ENCODE assay signal across 31 cellular contexts in the genomic region with DNA sequence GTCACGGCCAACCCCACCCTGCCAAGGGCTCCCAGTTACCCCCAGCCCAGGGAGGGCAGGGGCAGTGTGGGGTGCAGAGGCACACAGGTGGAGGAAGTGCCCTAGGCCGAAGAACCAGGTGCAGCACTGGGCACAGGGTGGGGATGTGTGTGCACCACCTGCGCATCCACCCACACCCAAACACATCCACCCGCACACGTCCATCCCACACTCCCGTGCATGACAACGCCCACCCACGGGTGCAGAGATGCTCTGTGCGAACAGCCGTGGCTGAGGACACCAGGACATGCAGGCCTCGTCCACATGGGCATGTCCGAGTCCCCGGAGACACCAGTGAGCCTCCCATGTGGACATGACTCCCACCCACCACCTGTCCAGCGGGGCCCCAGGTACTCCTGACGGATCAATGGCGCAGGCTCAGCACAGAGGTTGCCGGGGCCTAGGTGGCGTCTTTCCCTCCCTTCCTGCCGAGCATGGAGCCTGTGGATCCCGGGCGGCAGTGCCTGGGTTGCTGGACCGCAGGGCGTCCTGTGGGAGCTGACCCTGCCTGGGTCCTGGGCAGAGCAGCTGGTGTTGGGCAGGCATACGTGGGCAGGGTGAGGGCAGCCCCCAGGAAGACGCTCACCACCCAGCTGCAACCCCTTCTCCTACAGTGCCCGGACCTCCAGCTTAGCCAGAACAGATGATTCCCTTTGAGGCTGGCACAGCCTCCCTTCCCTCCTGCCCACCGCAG.
"Had no signal": no experiment of that assay in that cellular context is flagged by ENCODE, and none has a peak within 500 bp of the region (broad histone marks: within the 10 kb centered on the region; RNA-seq: fewer than 3 reads in every experiment).

No MANE protein-coding gene starts in this region.

- DNase-seq: activated CD4-positive, alpha-beta T cell treated with anti-CD3 and anti-CD28 coated beads for 36 hours; activated CD4-positive, CD25-positive, alpha-beta regulatory T cell; activated CD8-positive, alpha-beta memory T cell treated with anti-CD3 and anti-CD28 coated beads, Interleukin-2, amount 10 ng/mL, durations not matched to agents 7 days and 5 days; activated CD8-positive, alpha-beta T cell treated with anti-CD3 and anti-CD28 coated beads, Interleukin-2, amount 10 ng/mL, durations not matched to agents 7 days and 5 days; activated effector memory CD4-positive, alpha-beta T cell treated with Interleukin-2 at 50 U/mL for 16 hours; activated naive CD4-positive, alpha-beta T cell treated with Interleukin-2 at 50 U/mL for 16 hours; cerebellar nuclear complex; colonic mucosa; effector CD8-positive, alpha-beta T cell; esophagus squamous epithelium; left ventricle myocardium inferior; naive B cell; nucleus accumbens; psoas muscle; stimulated activated CD4-positive, alpha-beta T cell treated with anti-CD3 and anti-CD28 coated beads, Interleukin-15, amount 100 ng/mL, for 24 hours; stimulated activated CD4-positive, alpha-beta T cell treated with anti-CD3 and anti-CD28 coated beads, Interleukin-2, amount 100 ng/mL, for 24 hours; substantia nigra; T-cell had no signal

- H3K27me3 Mint-ChIP-seq: activated CD4-positive, alpha-beta T cell treated with anti-CD3 and anti-CD28 coated beads for 36 hours; activated CD8-positive, alpha-beta memory T cell treated with anti-CD3 and anti-CD28 coated beads, Interleukin-2, amount 10 ng/mL, durations not matched to agents 7 days and 5 days; activated naive CD8-positive, alpha-beta T cell; brain; naive B cell; stimulated activated naive CD8-positive, alpha-beta T cell treated with anti-CD3 and anti-CD28 coated beads, Interleukin-15, Interleukin-2, amounts not matched to agents 100 ng/mL and 50 ng/mL, for 24 hours; T-cell had no signal

- H3K9me3 ChIP-seq: ascending aorta, colonic mucosa, esophagus squamous epithelium, left ventricle myocardium inferior, pancreas, psoas muscle, upper lobe of left lung had no signal

- H3K4me1 Mint-ChIP-seq: activated CD4-positive, alpha-beta T cell treated with anti-CD3 and anti-CD28 coated beads for 36 hours had no signal

- H3K4me1 ChIP-seq: ascending aorta, colonic mucosa, pancreas had no signal

- H3K4me3 Mint-ChIP-seq: activated CD4-positive, alpha-beta T cell treated with anti-CD3 and anti-CD28 coated beads for 36 hours; activated CD8-positive, alpha-beta memory T cell treated with anti-CD3 and anti-CD28 coated beads, Interleukin-2, amount 10 ng/mL, durations not matched to agents 7 days and 5 days; activated CD8-positive, alpha-beta T cell treated with anti-CD3 and anti-CD28 coated beads, Interleukin-2, amount 10 ng/mL, durations not matched to agents 7 days and 5 days; activated naive CD8-positive, alpha-beta T cell; brain; naive B cell; stimulated activated naive CD8-positive, alpha-beta T cell treated with anti-CD3 and anti-CD28 coated beads, Interleukin-15, Interleukin-2, amounts not matched to agents 100 ng/mL and 50 ng/mL, for 24 hours; T-cell; T-helper 2 cell treated with Interferon-gamma antibody and Interleukin-4, amounts not matched to agents 5 μg/mL and 100 μg/mL, for 36 hours had no signal

- FAIRE-seq: endometrium, frontal cortex, islet of Langerhans, pancreas had no signal

- ATAC-seq: activated CD4-positive, alpha-beta T cell treated with anti-CD3 and anti-CD28 coated beads for 36 hours; activated CD8-positive, alpha-beta memory T cell treated with anti-CD3 and anti-CD28 coated beads, Interleukin-2, amount 10 ng/mL, durations not matched to agents 7 days and 5 days; activated CD8-positive, alpha-beta T cell treated with anti-CD3 and anti-CD28 coated beads, Interleukin-2, amount 10 ng/mL, durations not matched to agents 7 days and 5 days; pancreas; psoas muscle; T-cell had no signal

- H3K27me3 ChIP-seq: ascending aorta, cardiac muscle cell, colonic mucosa, esophagus squamous epithelium, pancreas, upper lobe of left lung had no signal

- H3K9me3 Mint-ChIP-seq: brain; naive B cell; stimulated activated naive CD8-positive, alpha-beta T cell treated with anti-CD3 and anti-CD28 coated beads, Interleukin-15, Interleukin-2, amounts not matched to agents 100 ng/mL and 50 ng/mL, for 24 hours; T-cell; T-helper 2 cell treated with Interferon-gamma antibody and Interleukin-4, amounts not matched to agents 5 μg/mL and 100 μg/mL, for 36 hours had no signal

- H3K27ac Mint-ChIP-seq: activated CD4-positive, alpha-beta T cell treated with anti-CD3 and anti-CD28 coated beads for 36 hours; activated CD8-positive, alpha-beta memory T cell treated with anti-CD3 and anti-CD28 coated beads, Interleukin-2, amount 10 ng/mL, durations not matched to agents 7 days and 5 days; activated CD8-positive, alpha-beta T cell treated with anti-CD3 and anti-CD28 coated beads, Interleukin-2, amount 10 ng/mL, durations not matched to agents 7 days and 5 days; activated naive CD8-positive, alpha-beta T cell; stimulated activated naive CD8-positive, alpha-beta T cell treated with anti-CD3 and anti-CD28 coated beads, Interleukin-15, Interleukin-2, amounts not matched to agents 100 ng/mL and 50 ng/mL, for 24 hours; T-cell; T-helper 2 cell treated with Interferon-gamma antibody and Interleukin-4, amounts not matched to agents 5 μg/mL and 100 μg/mL, for 36 hours had no signal

- H3K4me3 ChIP-seq: ascending aorta, cardiac muscle cell, colonic mucosa, esophagus squamous epithelium, left ventricle myocardium inferior, lung, pancreas, psoas muscle, upper lobe of left lung had no signal

- H3K27ac ChIP-seq: ascending aorta, cardiac muscle cell, colonic mucosa, epithelial cell of prostate, esophagus squamous epithelium, left ventricle myocardium inferior, pancreas, psoas muscle, upper lobe of left lung had no signal
